In genomic region chr19:42279148-42279901, GRCh38 we compare ENCODE assay signal across 8 cellular contexts. TPM values are rescaled to one million over a fixed set of nuclear protein-coding genes. Genes with fewer than 3 reads are reported as not detected.
DNase-seq lines count a peak whose midpoint lies in the region; ATAC-seq and TF ChIP-seq lines count a peak whose summit lies in the region.

No MANE protein-coding gene starts in this region.

- no peak overlapping the region for H2AFZ ChIP-seq in GM23248

- H3K4me3 Mint-ChIP-seq in T-cell, result peak overlapping the region in 2 of 3 donors; percentile 83 to 87
- H3K4me3 Mint-ChIP-seq in glutamatergic neuron (ENCODE audit: unreplicated experiment), result peak overlapping the region; percentile 97

- H3K27me3 Mint-ChIP-seq in T-cell (no peaks in the 10 kb centered on the region), glutamatergic neuron (ENCODE audit: unreplicated experiment) (peaks cover 17% of the 10 kb centered on the region)

- H3K36me3 ChIP-seq in GM23248 (ENCODE audit: low read depth) (no peaks in the 10 kb centered on the region), skeletal muscle satellite cell (ENCODE audit: insufficient read depth, low read length) (peaks cover 17% of the 10 kb centered on the region)

- DNase-seq in GM23248, result peak; percentile 48
- no peak for DNase-seq in T-cell
- DNase-seq in glutamatergic neuron, result no peak
- no peak for DNase-seq in AG08396 (ENCODE audit: low spot score)
- no peak for DNase-seq in COLO829 (ENCODE audit: low spot score)
- no peak for DNase-seq in NCI-H82 (lab: John Stamatoyannopoulos, UW)

- no peaks in the 10 kb centered on the region for H3K9me2 ChIP-seq in GM23248 (ENCODE audit: insufficient read depth)

- CTCF ChIA-PET in T-cell (lab: Charles Lee), result interaction anchor here (0.6 to 2.0 kb wide), 11 partner anchors 9 to 171 kb away, joined by 3 to 22 read pairs (median 3); partner anchors contain the start of genes CIC (in 1 of the 2) and POU2F2 (in 1 of the 2)

- H3K4me1 ChIP-seq in GM23248 (ENCODE audit: insufficient read depth) (peaks cover 62% of the 10 kb centered on the region), skeletal muscle satellite cell (ENCODE audit: control insufficient read depth, insufficient read depth, low read length) (peaks cover 72% of the 10 kb centered on the region)

- ATAC-seq in T-cell (replicated peaks in 1 of 4), result no peak
- no peak for ATAC-seq in HG03039 (IDR thresholded peaks at IDR 0.05; ENCODE audit: unreplicated experiment)

- in situ Hi-C loops in GM23248 (cut with MboI), result no loop called here

- no peaks in the 10 kb centered on the region for H3K9me3 Mint-ChIP-seq in T-cell
- peaks cover 16% of the 10 kb centered on the region for H3K9me3 Mint-ChIP-seq in glutamatergic neuron (ENCODE audit: unreplicated experiment)

- TF ChIP-seq CTCF in glutamatergic neuron (IDR thresholded peaks at IDR 0.05; ENCODE audit: partially characterized antibody, unreplicated experiment), result no peak

- H3K27ac Mint-ChIP-seq in T-cell, result peak overlapping the region; percentile 92 to 97
- H3K27ac Mint-ChIP-seq in glutamatergic neuron (ENCODE audit: unreplicated experiment), result peak overlapping the region; percentile 97

- H3K4me3 ChIP-seq in GM23248, result peak overlapping the region; percentile 81
- peak overlapping the region; percentile 89 for H3K4me3 ChIP-seq in skeletal muscle satellite cell (ENCODE audit: low read length)

- H3K27ac ChIP-seq in GM23248, result peak overlapping the region; percentile 87

- H3K4me2 ChIP-seq in GM23248 (ENCODE audit: unreplicated experiment), result peak overlapping the region; percentile 86
- H3K4me2 ChIP-seq in skeletal muscle satellite cell (ENCODE audit: low read length), result peak overlapping the region; percentile 98

- POLR2A ChIA-PET in T-cell (lab: Charles Lee), result interaction anchor here in 1 of 2 donors (0.8 to 1.4 kb wide), 2 partner anchors 9 to 45 kb away, joined by 3 to 4 read pairs; no protein-coding TSS in a partner anchor

- no peaks in the 10 kb centered on the region for H3K27me3 ChIP-seq in GM23248 (replicated peaks; ENCODE audit: insufficient read depth)
- no peaks in the 10 kb centered on the region for H3K27me3 ChIP-seq in skeletal muscle satellite cell (ENCODE audit: control insufficient read depth, insufficient read depth, low read length)

- WGBS in GM23248 (ENCODE audit: low coverage in 1 of 2, low lambda C conversion rate in 2 of 2, missing lambda C conversion rate in 2 of 2), 2 experiments, result 4 to 7% methylated on average over 6 of the region's 6 CpGs

- H3F3A ChIP-seq in GM23248 (ENCODE audit: insufficient read depth), result peaks cover 26% of the 10 kb centered on the region

- no peaks in the 10 kb centered on the region for H3K9me3 ChIP-seq in GM23248 (ENCODE audit: low read depth)
- H3K9me3 ChIP-seq in skeletal muscle satellite cell (replicated peaks; ENCODE audit: low read length), result no peaks in the 10 kb centered on the region

- H3K9ac ChIP-seq in GM23248 (peak overlapping the region; percentile 80), skeletal muscle satellite cell (ENCODE audit: low read depth, low read length) (peak overlapping the region; percentile 77)

- H4K20me1 ChIP-seq in GM23248 (ENCODE audit: insufficient read depth), result no peaks in the 10 kb centered on the region

- H3K79me2 ChIP-seq in GM23248 (ENCODE audit: insufficient read depth), result peaks cover 65% of the 10 kb centered on the region

- peaks cover 10% of the 10 kb centered on the region for H3K36me3 Mint-ChIP-seq in T-cell
- H3K36me3 Mint-ChIP-seq in glutamatergic neuron (ENCODE audit: unreplicated experiment), result no peaks in the 10 kb centered on the region

- peaks cover 37 to 56% (median 46%) of the 10 kb centered on the region in 3 donors for H3K4me1 Mint-ChIP-seq in T-cell
- peaks cover 28% of the 10 kb centered on the region for H3K4me1 Mint-ChIP-seq in glutamatergic neuron (ENCODE audit: low read depth, unreplicated experiment)

RNA-seq across cellular contexts. Expression of gene CIC, which starts 10.3 kb away (rescaled TPM):
- 17.5 and 22.3 TPM in 2 replicates for total RNA-seq in GM23248 (2014; rRNA removed; shearing (Covaris generic))
- 7.8 and 8.3 TPM in 2 replicates for polyA plus RNA-seq in GM23248 (2016; fragmentation: Nextera tagmentation; extraction: Ambion mirVana)
- total RNA-seq in T-cell (100 to 1,000 TPM in 4 of 5 donors, 10 to 100 TPM in 1; 93.9 to 110 (median 104) TPM), glutamatergic neuron (ENCODE audit: unreplicated experiment) (150 TPM)
- 18.8 and 21.8 TPM in 2 replicates for total RNA-seq in skeletal muscle satellite cell (2012; rRNA removed)

RNA-seq across cellular contexts. Expression of gene PRR19, which starts 22.6 kb away (rescaled TPM):
- total RNA-seq in GM23248 (2014; rRNA removed; shearing (Covaris generic)), result 1.1 TPM in 1 of 2 replicates, not detected in the other
- 0.84 and 1.1 TPM in 2 replicates for polyA plus RNA-seq in GM23248 (2016; fragmentation: Nextera tagmentation; extraction: Ambion mirVana)
- total RNA-seq in T-cell (under 1 TPM in 4 of 5 donors, not detected in 1; 0.18 to 0.35 (median 0.27) TPM), glutamatergic neuron (ENCODE audit: unreplicated experiment) (1.6 TPM)
- 0.66 and 1.3 TPM in 2 replicates for total RNA-seq in skeletal muscle satellite cell (2012; rRNA removed)

RNA-seq across cellular contexts. Expression of gene PAFAH1B3, which starts 23.1 kb away (rescaled TPM):
- 22.5 and 26.0 TPM in 2 replicates for total RNA-seq in GM23248 (2014; rRNA removed; shearing (Covaris generic))
- polyA plus RNA-seq in GM23248 (2016; fragmentation: Nextera tagmentation; extraction: Ambion mirVana), result 19.4 and 22.1 TPM in 2 replicates
- total RNA-seq in T-cell (10 to 100 TPM; 15.2 to 22.2 (median 19.1) TPM), glutamatergic neuron (ENCODE audit: unreplicated experiment) (199 TPM)
- 9.9 and 14.0 TPM in 2 replicates for total RNA-seq in skeletal muscle satellite cell (2012; rRNA removed)

RNA-seq across cellular contexts. Expression of gene ERF, which starts 24.4 kb away (rescaled TPM):
- 29.6 and 31.9 TPM in 2 replicates for total RNA-seq in GM23248 (2014; rRNA removed; shearing (Covaris generic))
- polyA plus RNA-seq in GM23248 (2016; fragmentation: Nextera tagmentation; extraction: Ambion mirVana), result 21.2 and 24.7 TPM in 2 replicates
- total RNA-seq in T-cell, result 10 to 100 TPM; 35.9 to 97.3 (median 44.6) TPM
- total RNA-seq in glutamatergic neuron (ENCODE audit: unreplicated experiment), result 28.0 TPM
- total RNA-seq in skeletal muscle satellite cell (2012; rRNA removed), result 26.6 and 46.1 TPM in 2 replicates

RNA-seq across cellular contexts. Expression of gene TMEM145, which starts 33.8 kb away (rescaled TPM):
- not detected in 2 replicates for total RNA-seq in GM23248 (2014; rRNA removed; shearing (Covaris generic))
- polyA plus RNA-seq in GM23248 (2016; fragmentation: Nextera tagmentation; extraction: Ambion mirVana), result not detected in 2 replicates
- not detected for total RNA-seq in T-cell
- 24.7 TPM for total RNA-seq in glutamatergic neuron (ENCODE audit: unreplicated experiment)
- total RNA-seq in skeletal muscle satellite cell (2012; rRNA removed), result 2.0 TPM in 1 of 2 replicates, not detected in the other
